ENCODE assay signal across 1 cellular context in the genomic region with DNA sequence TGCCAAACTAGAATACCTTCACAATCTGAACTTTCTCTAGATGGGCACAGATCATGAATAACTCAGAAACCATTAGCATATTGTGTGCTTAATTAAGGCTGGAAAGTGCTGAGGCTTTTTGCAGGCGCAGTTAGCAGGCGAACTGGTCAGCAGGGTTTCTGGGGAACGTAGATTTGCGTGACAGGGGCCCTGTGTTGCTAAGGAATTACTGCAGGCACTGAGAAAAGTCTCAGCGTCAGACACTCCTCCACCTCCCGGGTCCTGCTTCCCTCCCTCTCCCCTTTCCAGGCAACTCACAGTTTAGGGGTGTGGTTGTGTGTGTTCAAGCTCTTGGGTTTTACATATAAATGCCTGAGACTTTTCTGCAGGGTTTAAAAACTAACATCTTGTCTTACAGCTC.
TF ChIP-seq lines count a peak whose summit lies in the region.

No MANE protein-coding gene starts in this region.

TF ChIP-seq in H1, 55 proteins besides CTCF, POLR2A, EP300 and RAD21:
- TF ChIP-seq SP1 (IDR thresholded peaks at IDR 0.05; ENCODE audit: low read depth, low read length) = no peak
- no peak for TF ChIP-seq GABPA (IDR thresholded peaks at IDR 0.05; ENCODE audit: borderline replicate concordance, insufficient read depth, low read length)
- TF ChIP-seq EGR1 (IDR thresholded peaks at IDR 0.05; ENCODE audit: borderline replicate concordance, low read depth, low read length) = 0 out of 2 replicates have a peak, but pooled peaks have one; percentile 30
- TF ChIP-seq EZH2 (IDR thresholded peaks at IDR 0.05; ENCODE audit: low read depth, low read length, severe bottlenecking) = no peak
- no peak for TF ChIP-seq SP4 (IDR thresholded peaks at IDR 0.05; ENCODE audit: low read length)
- no peak for TF ChIP-seq SP2 (IDR thresholded peaks at IDR 0.05; ENCODE audit: low read length)
- TF ChIP-seq MAFK (IDR thresholded peaks at IDR 0.05; ENCODE audit: low read depth, low read length) = no peak
- TF ChIP-seq TEAD4 (IDR thresholded peaks at IDR 0.05; ENCODE audit: low read depth, low read length) = no peak
- 0 out of 4 replicates have a peak, but pooled peaks of 1 of the 2 experiments have one; percentile 43 for TF ChIP-seq SIN3A (conservative IDR thresholded peaks at IDR 0.05 in 1 of 2, IDR thresholded peaks at IDR 0.05 in 1 of 2; ENCODE audit: low read depth in 1 of 2, low read length in 2 of 2)
- peak; percentile 9 for TF ChIP-seq ASH2L (IDR thresholded peaks at IDR 0.05; ENCODE audit: low read length)
